8 cellular contexts compared by ENCODE assay signal in genomic region chr3:44509393-44509921, GRCh38. TPM values are rescaled to one million over a fixed set of nuclear protein-coding genes. Genes with fewer than 3 reads are reported as not detected.
DNase-seq lines count a peak whose midpoint lies in the region; ATAC-seq and TF ChIP-seq lines count a peak whose summit lies in the region.

No MANE protein-coding gene starts in this region.

- H3K36me3 Mint-ChIP-seq in memory B cell, result peaks cover 16% of the 10 kb centered on the region

- no peaks in the 10 kb centered on the region for H3K9me2 ChIP-seq in Loucy (replicated peaks; ENCODE audit: low read depth, low read length)

- H3K9me3 ChIP-seq in Loucy (ENCODE audit: insufficient read depth, low read depth, low read length), result 0 out of 2 replicates have a peak, but pooled peaks cover 4% of the 10 kb centered on the region
- no peaks in the 10 kb centered on the region for H3K9me3 ChIP-seq in aorta (ENCODE audit: control insufficient read depth, low read length)

- H2AFZ ChIP-seq in Loucy (ENCODE audit: low read length), result no peak overlapping the region

- no peaks in the 10 kb centered on the region for H3K27me3 ChIP-seq in Loucy (ENCODE audit: insufficient read depth, low read length, poor library complexity, severe bottlenecking)
- H3K27me3 ChIP-seq in aorta (ENCODE audit: control insufficient read depth in 1 of 2, insufficient read depth in 2 of 2, low read length in 1 of 2), result no peaks in the 10 kb centered on the region

- peaks cover 2% of the 10 kb centered on the region for H3K27me3 Mint-ChIP-seq in memory B cell

- ATAC-seq in GM18511 (IDR thresholded peaks at IDR 0.05; ENCODE audit: unreplicated experiment) (peak; percentile 6), memory B cell (ENCODE audit: low read depth) (no peak), aorta (ENCODE audit: low FRiP score) (no peak)

- H4K20me1 ChIP-seq in Loucy (ENCODE audit: insufficient read depth, low read length, poor library complexity, severe bottlenecking), result peaks cover 22% of the 10 kb centered on the region

- H3K4me3 Mint-ChIP-seq in memory B cell, result peak overlapping the region; percentile 95

- DNase-seq in cardiac fibroblast (ENCODE audit: low read depth in 2 of 2) (peak; percentile 2 to 8), memory B cell (ENCODE audit: low spot score in 2 of 2) (no peak), aorta (no peak), DMS153 treated with DMSO at 0.1 percent for 48 hours (lab: John Stamatoyannopoulos, UW; ENCODE audit: unreplicated experiment) (no peak), epidermal melanocyte (ENCODE audit: insufficient read length, low spot score) (no peak)
- DNase-seq in activated CD4-positive, alpha-beta T cell treated with anti-CD3 and anti-CD28 coated beads for 1 hour, result no peak

- no peaks in the 10 kb centered on the region for H3K36me3 ChIP-seq in Loucy (ENCODE audit: insufficient read depth, low read length)
- H3K36me3 ChIP-seq in aorta (ENCODE audit: control insufficient read depth in 1 of 2, insufficient read depth in 2 of 2, low read length in 1 of 2), result no peaks in the 10 kb centered on the region

- peaks cover 5% of the 10 kb centered on the region for H3K9me3 Mint-ChIP-seq in memory B cell

- H3K9ac ChIP-seq in Loucy (ENCODE audit: low read depth, low read length, poor library complexity, severe bottlenecking), result peak overlapping the region; percentile 94

- WGBS in aorta, 2 donors, result 44 to 56% methylated on average over 2 of the region's 2 CpGs

- H3K27ac Mint-ChIP-seq in memory B cell, result peak overlapping the region; percentile 97

- H3K4me2 ChIP-seq in Loucy (ENCODE audit: low read depth, low read length, poor library complexity, severe bottlenecking), result peak overlapping the region; percentile 91

- intact Hi-C loops in aorta (cut with DNase I), result loop anchor here in 1 of 2 donors (10.0 kb wide), 1 partner anchor 175 kb away; the partner anchor contains the start of gene TCAIM

- no peak overlapping the region for H3K27ac ChIP-seq in aorta (ENCODE audit: low read depth in 1 of 2, low read length in 2 of 2)

- H3K4me1 ChIP-seq in Loucy (ENCODE audit: insufficient read depth, low read length, poor library complexity, severe bottlenecking), result peaks cover 36% of the 10 kb centered on the region
- no peaks in the 10 kb centered on the region for H3K4me1 ChIP-seq in aorta (ENCODE audit: control insufficient read depth in 1 of 2, insufficient read depth in 2 of 2, low read length in 2 of 2)

- H3K4me3 ChIP-seq in Loucy (ENCODE audit: low read length, poor library complexity, severe bottlenecking) (peak overlapping the region; percentile 98), cardiac fibroblast (replicated peaks in 1 of 2; ENCODE audit: low read depth in 2 of 2, low read length in 2 of 2) (peak overlapping the region; percentile 71 to 72), aorta (ENCODE audit: low read length in 2 of 2) (peak overlapping the region; percentile 86 to 100)

- peaks cover 57% of the 10 kb centered on the region for H3K79me2 ChIP-seq in Loucy (ENCODE audit: insufficient read depth, low read length)

- H3K4me1 Mint-ChIP-seq in memory B cell, result peaks cover 35% of the 10 kb centered on the region

- TF ChIP-seq CTCF in Loucy (conservative IDR thresholded peaks at IDR 0.05; ENCODE audit: low read length) (no peak), cardiac fibroblast (IDR thresholded peaks at IDR 0.05; ENCODE audit: low read depth, low read length) (no peak)

- no peaks in the 10 kb centered on the region for H3F3A ChIP-seq in Loucy (ENCODE audit: low read depth)

RNA-seq across cellular contexts. Expression of gene ZNF445, which starts 32.0 kb away (rescaled TPM):
- 10 to 100 TPM; 18.6 to 26.4 TPM for total RNA-seq in aorta
- polyA plus RNA-seq in aorta, result 1 to 10 TPM; 4.1 to 6.5 TPM

RNA-seq across cellular contexts. Expression of gene ZKSCAN7, which starts 45.5 kb away (rescaled TPM):
- total RNA-seq in aorta, result 1 to 10 TPM; 3.5 to 6.2 TPM
- 1 to 10 TPM in 1 of 2 donors, under 1 TPM in 1; 0.50 to 2.1 TPM for polyA plus RNA-seq in aorta

Comparison
In these comparisons a context has a peak if more than half of its experiments do, and no peak if none do; other contexts are left out.
1. DNase-seq: peak in cardiac fibroblast (2 of 2); none in memory B cell (0 of 2), aorta (0 of 2), DMS153 treated with DMSO at 0.1 percent for 48 hours (single experiment), activated CD4-positive, alpha-beta T cell treated with anti-CD3 and anti-CD28 coated beads for 1 hour (single experiment) and epidermal melanocyte (single experiment).
2. Peak in every context shown above with its lines, with median percentiles within 50 percentile points of each other: H3K4me3 ChIP-seq.